In genomic region chr5:39115644-39116346, GRCh38 we compare ENCODE assay signal across 1 cellular context.
TF ChIP-seq lines count a peak whose summit lies in the region.

No MANE protein-coding gene starts in this region.

TF ChIP-seq in GM12878, 131 proteins besides CTCF, POLR2A, EP300 and RAD21:
- no peak for TF ChIP-seq E4F1 (IDR thresholded peaks at IDR 0.05; ENCODE audit: borderline replicate concordance, partially characterized antibody)
- no peak for TF ChIP-seq REST (IDR thresholded peaks at IDR 0.05; ENCODE audit: low read depth, low read length)
- TF ChIP-seq YY1 (IDR thresholded peaks at IDR 0.05; ENCODE audit: low read depth, low read length) = no peak
- no peak for TF ChIP-seq ELK1 (IDR thresholded peaks at IDR 0.05; ENCODE audit: low read depth, low read length)
- TF ChIP-seq RCOR1 (conservative IDR thresholded peaks at IDR 0.05; ENCODE audit: low read depth, low read length) = no peak
- TF ChIP-seq KAT2A (conservative IDR thresholded peaks at IDR 0.05; ENCODE audit: control insufficient read depth, low read depth, low read length) = no peak
- TF ChIP-seq IRF4 (IDR thresholded peaks at IDR 0.05; ENCODE audit: low read depth, low read length) = no peak
- TF ChIP-seq TCF12 (IDR thresholded peaks at IDR 0.05; ENCODE audit: low read depth, low read length) = no peak
- no peak for TF ChIP-seq USF1 (IDR thresholded peaks at IDR 0.05; ENCODE audit: borderline replicate concordance, extremely low read length, insufficient read depth, low read depth, low read length)
